ENCODE assay signal across 21 cellular contexts in the genomic region with DNA sequence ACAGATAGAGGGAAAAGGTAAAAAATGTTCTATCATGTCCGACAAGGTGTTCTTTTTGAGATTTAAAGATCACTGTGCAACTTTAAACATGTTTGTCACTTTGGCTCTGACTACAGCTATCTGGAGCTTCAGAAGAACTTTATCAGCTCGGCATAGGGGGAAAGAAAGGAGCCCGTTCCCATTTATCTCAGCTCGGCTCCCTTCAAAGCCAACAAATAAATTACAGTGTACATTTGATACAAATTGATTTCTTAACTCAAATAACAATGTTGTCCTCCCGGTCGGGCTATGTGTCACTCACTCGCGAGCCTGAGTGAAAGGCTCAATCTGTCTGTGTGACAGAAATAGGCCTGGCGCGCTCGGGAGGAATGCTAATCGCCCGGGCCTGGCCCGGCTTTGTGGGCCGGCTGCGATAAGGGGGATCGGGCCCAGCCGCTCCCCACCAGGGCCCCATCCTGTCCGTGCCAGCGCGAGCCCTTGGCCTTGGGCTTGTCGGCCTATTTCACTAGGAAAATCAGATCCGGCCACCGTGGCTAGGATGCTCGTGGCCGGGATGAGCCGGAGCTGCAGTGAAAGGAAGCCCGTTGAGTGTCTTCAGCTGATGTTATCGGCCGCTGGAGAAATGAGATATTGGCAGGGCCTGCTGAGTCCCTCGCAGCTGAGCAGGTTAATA.
DNase-seq lines count a peak whose midpoint lies in the region; ATAC-seq, FAIRE-seq and TF ChIP-seq lines count a peak whose summit lies in the region.
"Had no signal": no experiment of that assay in that cellular context is flagged by ENCODE, and none has a peak within 500 bp of the region (broad histone marks: within the 10 kb centered on the region; RNA-seq: fewer than 3 reads in every experiment).

No MANE protein-coding gene starts in this region.

- WGBS in mesendoderm (ENCODE audit: extremely low coverage, insufficient coverage, low lambda C conversion rate) = no CpG with 5 or more reads among the region's 31 CpGs

- H4K20me1 ChIP-seq in MM.1S (ENCODE audit: insufficient read depth, low read length) = no peaks in the 10 kb centered on the region

- no peak for ATAC-seq in GM19452 (IDR thresholded peaks at IDR 0.05; ENCODE audit: unreplicated experiment)

- no peak overlapping the region for H2AFZ ChIP-seq in MM.1S (ENCODE audit: low read length)

- no peaks in the 10 kb centered on the region for H3K9me2 ChIP-seq in MM.1S (replicated peaks; ENCODE audit: insufficient read depth, low read length)

- H3K36me3 ChIP-seq in mesendoderm (ENCODE audit: control insufficient read depth, insufficient read depth, low read length) (no peaks in the 10 kb centered on the region), MM.1S (replicated peaks; ENCODE audit: insufficient read depth, low read length) (no peaks in the 10 kb centered on the region)

- H2BK15ac ChIP-seq in mesendoderm (replicated peaks; ENCODE audit: low read depth) = no peak overlapping the region

- H3K4ac ChIP-seq in mesendoderm (ENCODE audit: low read depth, low read length) = no peak overlapping the region

- H3K27ac ChIP-seq in mesendoderm (ENCODE audit: low read depth, low read length) (no peak overlapping the region), MM.1S (ENCODE audit: low read length) (no peak overlapping the region)
- H3K27ac ChIP-seq: 22Rv1, C4-2B, KMS-11 had no signal

- no peak overlapping the region for H2BK120ac ChIP-seq in mesendoderm (ENCODE audit: low read depth, low read length)

- H3K56ac ChIP-seq in mesendoderm (ENCODE audit: low read length) = no peak overlapping the region

- no peaks in the 10 kb centered on the region for H3F3A ChIP-seq in MM.1S (ENCODE audit: insufficient read depth, low read length)

- no peaks in the 10 kb centered on the region for H3K4me1 ChIP-seq in mesendoderm (ENCODE audit: control insufficient read depth, low read depth, low read length)
- no peaks in the 10 kb centered on the region for H3K4me1 ChIP-seq in MM.1S (ENCODE audit: low read length)

- H3K27me3 ChIP-seq in mesendoderm (ENCODE audit: insufficient read depth, low read length, poor library complexity) (no peaks in the 10 kb centered on the region), MM.1S (replicated peaks; ENCODE audit: insufficient read depth, low read length) (no peaks in the 10 kb centered on the region)

- no peak overlapping the region for H4K5ac ChIP-seq in mesendoderm (ENCODE audit: low read length)

- no peak overlapping the region for H3K4me3 ChIP-seq in mesendoderm (ENCODE audit: low read length)
- H3K4me3 ChIP-seq in MM.1S (ENCODE audit: low read length) = no peak overlapping the region

- no peaks in the 10 kb centered on the region for H3K9me3 ChIP-seq in MM.1S (replicated peaks; ENCODE audit: insufficient read depth, low read length)

- DNase-seq in NCI-H82 (lab: John Stamatoyannopoulos, UW) (peak; percentile 62), NCI-H82 treated with DMSO at 0.1 percent for 48 hours (lab: John Stamatoyannopoulos, UW; ENCODE audit: unreplicated experiment) (no peak), cardiac septum (ENCODE audit: low spot score) (peak; percentile 79), mesendoderm (peak; percentile 27), urothelium cell line (ENCODE audit: low spot score) (no peak), MM.1S (no peak), NCI-H187 treated with DMSO at 0.1 percent for 48 hours (lab: John Stamatoyannopoulos, UW) (no peak)
- DNase-seq: AML-193, DMS79 treated with DMSO at 0.1 percent for 48 hours, H9, NCI-H1417 treated with DMSO at 0.1 percent for 48 hours, NCI-H2029, NCI-H2171 treated with DMSO at 0.1 percent for 48 hours, NCI-H446 treated with DMSO at 0.1 percent for 48 hours, NCI-H69, OCI-M1, SIG-M5 had no signal

- H3K4me2 ChIP-seq in mesendoderm (ENCODE audit: low read length) (no peak overlapping the region), MM.1S (ENCODE audit: low read depth, low read length) (no peak overlapping the region)
- H3K4me2 ChIP-seq: KMS-11 had no signal

- H3K9ac ChIP-seq in mesendoderm (ENCODE audit: low read length) (no peak overlapping the region), MM.1S (ENCODE audit: low read length) (no peak overlapping the region)
- H3K9ac ChIP-seq: KMS-11 had no signal

- no peaks in the 10 kb centered on the region for H3K79me2 ChIP-seq in mesendoderm (ENCODE audit: control insufficient read depth, insufficient read depth, low read length)
- H3K79me2 ChIP-seq in MM.1S (ENCODE audit: low read length) = no peaks in the 10 kb centered on the region

- H2AK5ac ChIP-seq in mesendoderm (ENCODE audit: low read length) = no peak overlapping the region

- FAIRE-seq in urothelium cell line (lab: Jason Lieb, UNC) = peak; percentile 23

- intact Hi-C loops in cardiac septum (cut with DNase I) = no loop called here

- no peak for TF ChIP-seq CTCF in MM.1S (IDR thresholded peaks at IDR 0.05; ENCODE audit: low read length)

- no peaks in the 10 kb centered on the region for H3K79me1 ChIP-seq in mesendoderm (ENCODE audit: low read length)

- H4K8ac ChIP-seq in mesendoderm (ENCODE audit: low read depth, low read length) = no peak overlapping the region

- no peak overlapping the region for H3K23ac ChIP-seq in mesendoderm (ENCODE audit: low read length)

- no peak overlapping the region for H2BK5ac ChIP-seq in mesendoderm (ENCODE audit: low read length)

- H3K18ac ChIP-seq in mesendoderm (ENCODE audit: low read length) = no peak overlapping the region

Comparison
In these comparisons a context has a peak if more than half of its experiments do, and no peak if none do; other contexts are left out.
1. DNase-seq: peak in NCI-H82 (single experiment), cardiac septum (single experiment) and mesendoderm (single experiment); none in NCI-H82 treated with DMSO at 0.1 percent for 48 hours (single experiment), urothelium cell line (single experiment), MM.1S (single experiment) and NCI-H187 treated with DMSO at 0.1 percent for 48 hours (single experiment).